Comparison of ENCODE assay signal across 8 cellular contexts in the genomic region with DNA sequence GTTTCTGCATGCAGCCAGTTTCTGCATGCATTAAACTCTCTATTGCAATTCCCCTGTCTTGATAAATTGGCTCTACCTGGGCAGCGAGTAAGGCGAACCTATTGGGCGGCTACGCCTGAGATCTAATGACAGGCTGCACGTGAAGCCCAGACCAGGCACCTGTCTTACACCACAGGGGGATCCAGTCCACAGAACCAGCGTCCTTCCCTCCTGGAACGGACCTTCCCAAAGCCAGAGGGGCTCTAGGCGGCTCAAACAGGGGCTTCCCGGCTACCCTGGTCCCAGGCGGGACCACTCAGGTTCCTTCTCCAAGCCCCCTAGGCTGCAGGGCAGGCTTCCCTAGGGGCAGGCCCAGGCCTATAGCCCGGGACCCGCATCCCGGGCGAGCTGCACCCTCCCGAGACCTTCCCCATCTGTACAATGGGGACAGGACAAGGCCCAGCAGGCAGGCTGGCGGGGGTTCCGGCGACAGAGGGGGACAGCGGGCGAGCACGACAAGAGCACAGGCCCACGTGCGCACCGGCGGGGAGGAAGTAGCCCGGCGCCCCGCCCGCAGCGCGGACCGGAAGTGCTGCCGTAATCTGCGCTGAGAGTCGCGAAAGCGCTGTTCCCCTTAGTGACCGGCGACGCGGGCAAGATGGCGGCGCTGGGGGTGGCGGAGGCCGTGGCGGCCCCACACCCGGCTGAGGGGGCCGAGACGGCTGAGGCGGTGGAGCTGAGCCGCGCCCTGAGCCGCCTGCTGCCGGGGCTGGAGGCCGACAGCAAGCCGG. TPM values are rescaled to one million over a fixed set of nuclear protein-coding genes. Genes with fewer than 3 reads are reported as not detected.
DNase-seq lines count a peak whose midpoint lies in the region; ATAC-seq and TF ChIP-seq lines count a peak whose summit lies in the region.

Gene DNAAF5, plus strand, starts transcription at position 616 of the 770 bp plus-strand sequence. Its CDS starts 22 bp downstream, at position 638.

- TF ChIP-seq CTCF in choroid plexus epithelial cell (conservative IDR thresholded peaks at IDR 0.05; ENCODE audit: low read depth, low read length), result no peak

- peak within 1 kb of the TSS; percentile 67 for H3K4me3 ChIP-seq in choroid plexus epithelial cell (ENCODE audit: low read depth, low read length)

- DNase-seq in AG20443 (ENCODE audit: low spot score) (peak; percentile 98), NCI-H446 (lab: John Stamatoyannopoulos, UW) (peak; percentile 69 to 92), choroid plexus epithelial cell (ENCODE audit: low read depth) (peak; percentile 81), left colon (peak; percentile 84 to 91)
- peak; percentile 85 to 86 for DNase-seq in activated CD4-positive, alpha-beta T cell treated with anti-CD3 and anti-CD28 coated beads for 24 hours (ENCODE audit: low read depth in 2 of 2)
- DNase-seq in stimulated activated CD4-positive, alpha-beta T cell treated with anti-CD3 and anti-CD28 coated beads, Interleukin-1b, Interleukin-23, amount 100 ng/mL, for 4 hours (ENCODE audit: low read depth in 2 of 2), result peak; percentile 85

- ATAC-seq in GM19025 (IDR thresholded peaks at IDR 0.05; ENCODE audit: low read depth, unreplicated experiment) (peak; percentile 85), HG03280 (IDR thresholded peaks at IDR 0.05; ENCODE audit: unreplicated experiment) (peak; percentile 87), left colon (peak; percentile 85)

- intact Hi-C loops in left colon (cut with DNase I, micrococcal nuclease), result no loop called here

RNA-seq across cellular contexts. Expression of gene DNAAF5, which starts in this region (rescaled TPM):
- 10 to 100 TPM; 27.8 to 37.1 TPM for total RNA-seq in left colon

Comparison
In these comparisons a context has a peak if more than half of its experiments do, and no peak if none do; other contexts are left out.
1. Peak in every context shown above with its lines: DNase-seq, ATAC-seq and H3K4me3 ChIP-seq.